1 cellular context compared by ENCODE assay signal in the genomic region with DNA sequence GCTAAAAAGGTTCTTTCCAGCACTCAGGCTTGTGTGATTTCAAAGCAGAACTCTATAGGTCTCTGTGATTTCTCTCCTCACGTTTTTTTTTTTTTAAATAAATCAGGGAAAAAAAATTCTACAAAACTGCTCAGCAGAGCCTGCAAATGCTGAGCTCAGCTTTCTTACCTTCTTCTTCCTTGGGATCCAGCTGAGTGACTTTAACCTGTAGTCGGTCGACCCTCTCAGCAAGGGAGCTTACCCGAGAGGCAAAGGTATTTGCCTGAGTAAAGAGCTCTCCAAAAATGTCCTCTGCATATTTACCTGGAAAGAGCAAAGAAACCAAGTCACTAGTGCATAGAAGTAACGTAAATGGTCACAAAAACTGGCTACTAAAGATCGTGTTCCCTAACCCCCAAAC.
A peak's percentile ranks its signal among the peaks of the same experiment; 100 is the strongest.
TF ChIP-seq lines count a peak whose summit lies in the region.

No MANE protein-coding gene starts in this region.

TF ChIP-seq in IMR-90, 13 proteins besides CTCF, POLR2A, EP300 and RAD21 (continued from another document):
- TF ChIP-seq, protein P1, sequence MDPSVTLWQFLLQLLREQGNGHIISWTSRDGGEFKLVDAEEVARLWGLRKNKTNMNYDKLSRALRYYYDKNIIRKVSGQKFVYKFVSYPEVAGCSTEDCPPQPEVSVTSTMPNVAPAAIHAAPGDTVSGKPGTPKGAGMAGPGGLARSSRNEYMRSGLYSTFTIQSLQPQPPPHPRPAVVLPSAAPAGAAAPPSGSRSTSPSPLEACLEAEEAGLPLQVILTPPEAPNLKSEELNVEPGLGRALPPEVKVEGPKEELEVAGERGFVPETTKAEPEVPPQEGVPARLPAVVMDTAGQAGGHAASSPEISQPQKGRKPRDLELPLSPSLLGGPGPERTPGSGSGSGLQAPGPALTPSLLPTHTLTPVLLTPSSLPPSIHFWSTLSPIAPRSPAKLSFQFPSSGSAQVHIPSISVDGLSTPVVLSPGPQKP (IDR thresholded peaks at IDR 0.05; ENCODE audit: borderline replicate concordance, low read depth, low read length), result no peak
- peak; percentile 88 for TF ChIP-seq MAFK (IDR thresholded peaks at IDR 0.05; ENCODE audit: low read depth, low read length)
